Comparison of ENCODE assay signal across 31 cellular contexts in the genomic region with DNA sequence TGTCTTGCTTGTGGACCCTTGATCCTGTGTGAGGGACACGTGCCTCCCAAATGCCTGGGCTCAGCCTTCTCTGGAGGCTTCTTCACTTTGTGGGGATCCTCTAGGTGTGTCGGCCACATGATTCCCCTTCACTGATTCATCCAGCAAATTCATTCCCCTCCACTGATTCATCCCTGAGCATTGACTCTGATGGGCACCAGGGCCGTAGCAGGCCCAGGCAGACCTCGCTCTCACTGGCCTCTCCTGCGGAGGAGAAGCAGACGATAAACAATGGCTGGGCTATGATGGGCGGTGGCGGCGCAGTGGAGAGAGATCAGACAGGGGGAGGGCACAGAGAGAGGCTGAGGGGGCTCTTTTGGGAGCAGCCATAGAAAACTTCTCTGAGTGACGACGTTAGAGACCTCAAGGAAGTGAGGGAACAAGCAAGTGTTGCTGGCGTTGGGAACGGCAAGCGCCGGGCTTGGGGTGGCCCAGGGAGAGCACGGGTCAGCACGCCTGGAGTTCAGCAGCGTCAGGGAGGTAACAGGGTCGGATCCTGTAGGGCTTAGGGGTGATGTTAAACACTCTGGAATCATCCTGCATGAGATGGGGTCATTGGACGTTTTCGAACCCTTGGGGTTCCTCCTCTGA. TPM values are rescaled to one million over a fixed set of nuclear protein-coding genes. Genes with fewer than 3 reads are reported as not detected.
DNase-seq lines count a peak whose midpoint lies in the region; ATAC-seq, FAIRE-seq and TF ChIP-seq lines count a peak whose summit lies in the region.
"Had no signal": no experiment of that assay in that cellular context is flagged by ENCODE, and none has a peak within 500 bp of the region (broad histone marks: within the 10 kb centered on the region; RNA-seq: fewer than 3 reads in every experiment).

No MANE protein-coding gene starts in this region.

- TF ChIP-seq POLR2A in body of pancreas (IDR thresholded peaks at IDR 0.05) = no peak

- ATAC-seq in body of pancreas = no peak
- no peak for ATAC-seq in GM18502 (IDR thresholded peaks at IDR 0.05; ENCODE audit: poor library complexity, unreplicated experiment)
- ATAC-seq: gastroesophageal sphincter, left colon had no signal

- H3K4me1 ChIP-seq in body of pancreas = no peaks in the 10 kb centered on the region
- H3K4me1 ChIP-seq in kidney (ENCODE audit: control insufficient read depth in 1 of 2, insufficient read depth in 1 of 2, low read depth in 1 of 2, low read length in 2 of 2) = no peaks in the 10 kb centered on the region
- H3K4me1 ChIP-seq: esophagus squamous epithelium, gastroesophageal sphincter had no signal

- TF ChIP-seq CTCF in body of pancreas (IDR thresholded peaks at IDR 0.05) = no peak
- no peak for TF ChIP-seq CTCF in kidney (IDR thresholded peaks at IDR 0.05; ENCODE audit: borderline replicate concordance, extremely low read depth, insufficient read depth)

- 63 to 64% methylated on average over 21 of the region's 21 CpGs for WGBS in body of pancreas, 2 donors

- H3K27ac ChIP-seq in body of pancreas (no peak overlapping the region), kidney (ENCODE audit: low read depth in 2 of 2, low read length in 2 of 2) (no peak overlapping the region)
- H3K27ac ChIP-seq: esophagus squamous epithelium, gastroesophageal sphincter, thoracic aorta had no signal

- DNase-seq in AG20443 (ENCODE audit: low spot score) (peak; percentile 71), HK-2 (ENCODE audit: unreplicated experiment) (peak; percentile 14), amniotic epithelial cell (ENCODE audit: low read depth) (peak; percentile 57), kidney tubule cell (ENCODE audit: low spot score) (peak; percentile 54), body of pancreas (no peak), kidney (no peak), RCC 7860 (ENCODE audit: low spot score) (no peak)
- DNase-seq: activated CD4-positive, alpha-beta T cell treated with anti-CD3 and anti-CD28 coated beads for 48 hours; activated naive CD4-positive, alpha-beta T cell treated with anti-CD3 and anti-CD28 coated beads, Interleukin-2, amount 50 U/mL, for 16 hours; AML-193; CD8-positive, alpha-beta memory T cell; DMS79; effector memory CD4-positive, alpha-beta T cell; esophagus squamous epithelium; GOT3; KG1; left colon; mesendoderm; MV-4-11; NCI-H2029 treated with DMSO at 0.1 percent for 48 hours; NCI-H774; occipital lobe; OCI-M1; SHP77 treated with DMSO at 0.1 percent for 48 hours; stimulated activated CD4-positive, alpha-beta T cell treated with anti-CD3 and anti-CD28 coated beads, Interleukin-4, amount 100 ng/mL, for 1 hour; stimulated activated naive CD4-positive, alpha-beta T cell had no signal

- H3K4me3 ChIP-seq in body of pancreas = no peak overlapping the region
- H3K4me3 ChIP-seq in kidney (ENCODE audit: low read length in 2 of 2) = no peak overlapping the region
- H3K4me3 ChIP-seq: esophagus squamous epithelium, gastroesophageal sphincter, thoracic aorta had no signal

- H3K9ac ChIP-seq in kidney (ENCODE audit: low read length in 2 of 2) = no peak overlapping the region

- no peaks in the 10 kb centered on the region for H3K36me3 ChIP-seq in body of pancreas (replicated peaks in 1 of 2; ENCODE audit: insufficient read depth in 1 of 2, low read depth in 2 of 2)
- H3K36me3 ChIP-seq in kidney (ENCODE audit: control insufficient read depth in 1 of 2, insufficient read depth in 2 of 2, low read length in 2 of 2) = no peaks in the 10 kb centered on the region
- H3K36me3 ChIP-seq: esophagus squamous epithelium, gastroesophageal sphincter, thoracic aorta had no signal

- H3K9me3 ChIP-seq in body of pancreas = no peaks in the 10 kb centered on the region
- no peaks in the 10 kb centered on the region for H3K9me3 ChIP-seq in kidney (ENCODE audit: control insufficient read depth in 1 of 2, low read length in 2 of 2)
- H3K9me3 ChIP-seq: esophagus squamous epithelium, gastroesophageal sphincter, thoracic aorta had no signal

- no peaks in the 10 kb centered on the region for H3K27me3 ChIP-seq in body of pancreas

- intact Hi-C loops in body of pancreas (cut with DNase I) = no loop called here
- intact Hi-C loops in kidney (cut with DNase I) = no loop called here

- FAIRE-seq in kidney (lab: Jason Lieb, UNC) = no peak
- FAIRE-seq in RCC 7860 (lab: Jason Lieb, UNC) = no peak
- FAIRE-seq: GM12892, TTC549 had no signal

RNA-seq across cellular contexts. Expression of a gene that starts 17.5 kb away (rescaled TPM):
- 10 to 100 TPM; 22.3 to 34.3 TPM for total RNA-seq in body of pancreas
- 37.6 TPM for total RNA-seq in kidney
- polyA plus RNA-seq in kidney (ENCODE audit: insufficient read depth, low read depth, low replicate concordance) = 5.5 TPM

RNA-seq across cellular contexts. Expression of a gene that starts 50.7 kb away (rescaled TPM):
- total RNA-seq in body of pancreas (under 1 TPM in 1 of 2 donors, not detected in 1; 0.26 TPM), kidney (0.31 TPM)
- polyA plus RNA-seq in kidney (ENCODE audit: insufficient read depth, low read depth, low replicate concordance) = 0.39 TPM
- polyA plus RNA-seq: CD8-positive, alpha-beta memory T cell had no signal

Comparison
In these comparisons a context has a peak if more than half of its experiments do, and no peak if none do; other contexts are left out.
1. DNase-seq: peak in AG20443 (single experiment), HK-2 (single experiment), amniotic epithelial cell (single experiment) and kidney tubule cell (single experiment); none in body of pancreas (0 of 4), kidney (single experiment) and RCC 7860 (single experiment).